22 cellular contexts compared by ENCODE assay signal in the genomic region with DNA sequence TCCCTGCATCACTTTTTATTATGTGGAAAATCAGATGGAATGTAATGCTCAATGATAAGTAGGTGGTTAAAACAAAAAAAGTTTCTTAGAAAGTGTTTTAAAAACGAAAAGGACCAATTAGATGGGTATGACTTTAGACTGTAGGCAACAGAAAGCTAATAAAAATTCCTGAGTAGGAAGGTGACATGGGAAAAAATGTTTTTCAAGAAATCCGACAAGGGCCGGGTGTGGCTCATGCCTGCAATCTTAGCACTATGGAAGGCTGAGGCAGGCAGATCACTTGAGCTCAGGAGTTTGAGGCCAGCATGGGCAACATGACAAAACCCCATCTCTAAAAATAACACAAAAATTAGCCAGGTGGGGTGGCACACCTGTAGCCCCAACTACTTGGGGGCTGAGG.
DNase-seq lines count a peak whose midpoint lies in the region; ATAC-seq and TF ChIP-seq lines count a peak whose summit lies in the region.
"Had no signal": no experiment of that assay in that cellular context is flagged by ENCODE, and none has a peak within 500 bp of the region (broad histone marks: within the 10 kb centered on the region; RNA-seq: fewer than 3 reads in every experiment).

No MANE protein-coding gene starts in this region.

- H3K9me2 ChIP-seq in HCT116 (ENCODE audit: insufficient read depth) (no peaks in the 10 kb centered on the region), PC-3 (replicated peaks; ENCODE audit: low read length) (no peaks in the 10 kb centered on the region)

- H3K27me3 ChIP-seq in HCT116 (ENCODE audit: insufficient read depth, low read length): no peaks in the 10 kb centered on the region
- H3K27me3 ChIP-seq in PC-3 (ENCODE audit: low read length): no peaks in the 10 kb centered on the region
- H3K27me3 ChIP-seq in thyroid gland: no peaks in the 10 kb centered on the region
- no peaks in the 10 kb centered on the region for H3K27me3 ChIP-seq in SJCRH30
- H3K27me3 ChIP-seq: BLaER1 treated with 17β-estradiol and CSF1 and Interleukin-3, amounts not matched to agents 10 nM and 100 nM had no signal

- peaks cover 35 to 54% of the 10 kb centered on the region in 2 experiments for H3K4me1 ChIP-seq in HCT116 (ENCODE audit: control insufficient read depth in 1 of 2, insufficient read depth in 2 of 2, low read length in 2 of 2)
- peaks cover 35% of the 10 kb centered on the region for H3K4me1 ChIP-seq in PC-3 (ENCODE audit: insufficient read depth, low read length)
- H3K4me1 ChIP-seq in thyroid gland: peaks cover 33 to 42% of the 10 kb centered on the region in 2 donors
- H3K4me1 ChIP-seq in SJCRH30: no peaks in the 10 kb centered on the region; the same call in 1 of the 2 replicates

- DNase-seq in HCT116 (ENCODE audit: low read depth, low spot score) (no peak), PC-3 (peak; percentile 33), left colon (no peak), thyroid gland (no peak), NCI-H2196 (lab: John Stamatoyannopoulos, UW; ENCODE audit: unreplicated experiment) (no peak), SJCRH30 (no peak), coronary artery (ENCODE audit: low spot score) (no peak)
- no peak for DNase-seq in stimulated activated naive CD8-positive, alpha-beta T cell treated with anti-CD3 and anti-CD28 coated beads, Interleukin-15, Interleukin-2, amounts not matched to agents 100 U/mL and 50 U/mL, for 24 hours
- DNase-seq: Calu3; CD8-positive, alpha-beta T cell; DMS153; Kasumi-1; MM.1S; NCI-H1048; NCI-H1417 treated with DMSO at 0.1 percent for 48 hours; NCI-H187 treated with DMSO at 0.1 percent for 48 hours; NCI-H345; NCI-H524 treated with DMSO at 0.1 percent for 48 hours; OCI-M1; Right ventricle myocardium superior; SW 1271 had no signal

- H3K9ac ChIP-seq in HCT116 (ENCODE audit: low read length) (no peak overlapping the region; the same call in 1 of the 2 replicates), PC-3 (ENCODE audit: low read length) (no peak overlapping the region)
- H3K9ac ChIP-seq: BLaER1 treated with 17β-estradiol and CSF1 and Interleukin-3, amounts not matched to agents 10 nM and 100 nM had no signal

- H3K36me3 ChIP-seq in HCT116 (ENCODE audit: control insufficient read depth in 1 of 2, insufficient read depth in 2 of 2, low read length in 2 of 2) (no peaks in the 10 kb centered on the region), PC-3 (ENCODE audit: low read depth, low read length) (no peaks in the 10 kb centered on the region), thyroid gland (no peaks in the 10 kb centered on the region), SJCRH30 (no peaks in the 10 kb centered on the region; the same call in none of the 2 replicates)

- H3K4me3 ChIP-seq in HCT116 (replicated peaks in 1 of 2; ENCODE audit: low read depth in 1 of 2, low read length in 2 of 2) (peak overlapping the region in 1 of 2 experiments; percentile 19; a peak in 2 of 4 replicates), PC-3 (ENCODE audit: low read length) (no peak overlapping the region), thyroid gland (replicated peaks in 1 of 3) (no peak overlapping the region), SJCRH30 (no peak overlapping the region), coronary artery (no peak overlapping the region)
- H3K4me3 ChIP-seq: BLaER1 treated with 17β-estradiol and CSF1 and Interleukin-3, amounts not matched to agents 10 nM and 100 nM had no signal

- TF ChIP-seq CTCF in HCT116 (IDR thresholded peaks at IDR 0.05 in 2 of 3, conservative IDR thresholded peaks at IDR 0.05 in 1 of 3; ENCODE audit: borderline replicate concordance in 1 of 3, insufficient read depth in 1 of 3, low read depth in 2 of 3, low read length in 2 of 3) (no peak), PC-3 (conservative IDR thresholded peaks at IDR 0.05; ENCODE audit: low read depth, low read length) (no peak), thyroid gland (IDR thresholded peaks at IDR 0.05) (no peak), coronary artery (IDR thresholded peaks at IDR 0.05) (no peak)

- RAD21 ChIA-PET in HCT116 (lab: Charles Lee; ENCODE audit: low non-redundant PET in 1 of 2, low total read pairs in 2 of 2, uncharacterized antibody in 2 of 2, unreplicated experiment in 2 of 2): no interaction called here

- CTCF ChIA-PET in HCT116 (lab: Charles Lee) (no interaction called here), PC-3 (lab: Charles Lee) (no interaction called here)

- no peaks in the 10 kb centered on the region for H3F3A ChIP-seq in PC-3 (ENCODE audit: low read length, unreplicated experiment)

- H3K79me2 ChIP-seq in HCT116 (ENCODE audit: insufficient read depth, low read length): no peaks in the 10 kb centered on the region
- H3K79me2 ChIP-seq in PC-3 (ENCODE audit: low read length): no peaks in the 10 kb centered on the region

- ATAC-seq in HCT116 (peak; percentile 68), PC-3 (peak; percentile 27; the same call in 1 of the 2 replicates), left colon (peak; percentile 56)
- ATAC-seq in stimulated activated naive CD8-positive, alpha-beta T cell treated with anti-CD3 and anti-CD28 coated beads, Interleukin-15, Interleukin-2, amounts not matched to agents 100 U/mL and 50 U/mL, for 24 hours: no peak
- ATAC-seq: CD8-positive, alpha-beta T cell had no signal

- no peak overlapping the region for H2AFZ ChIP-seq in HCT116 (ENCODE audit: low read depth, low read length, poor library complexity, severe bottlenecking)
- no peak overlapping the region for H2AFZ ChIP-seq in PC-3 (ENCODE audit: low read length)

- WGBS in thyroid gland, 2 donors: 76 to 80% methylated on average over 3 of the region's 3 CpGs

- H3K9me3 ChIP-seq in HCT116 (ENCODE audit: control insufficient read depth in 1 of 2, insufficient read depth in 1 of 2, low read depth in 1 of 2, low read length in 2 of 2): no peaks in the 10 kb centered on the region
- no peaks in the 10 kb centered on the region for H3K9me3 ChIP-seq in PC-3 (ENCODE audit: low read length)
- no peaks in the 10 kb centered on the region for H3K9me3 ChIP-seq in thyroid gland
- H3K9me3 ChIP-seq in SJCRH30 (replicated peaks): no peaks in the 10 kb centered on the region

- H3K27ac ChIP-seq in HCT116 (ENCODE audit: low read depth, low read length) (peak overlapping the region; percentile 83), PC-3 (ENCODE audit: low read length) (no peak overlapping the region), thyroid gland (peak overlapping the region in 2 of 3 donors; percentile 51 to 69), SJCRH30 (no peak overlapping the region), coronary artery (no peak overlapping the region)
- H3K27ac ChIP-seq: BLaER1 treated with 17β-estradiol and CSF1 and Interleukin-3, amounts not matched to agents 10 nM and 100 nM had no signal

- TF ChIP-seq RAD21 in HCT116 (IDR thresholded peaks at IDR 0.05; ENCODE audit: low read depth): no peak

- intact Hi-C loops in HCT116 (cut with micrococcal nuclease) (no loop called here), PC-3 (cut with micrococcal nuclease) (no loop called here), left colon (cut with DNase I, micrococcal nuclease) (no loop called here), thyroid gland (cut with DNase I) (no loop called here)

- H4K20me1 ChIP-seq in HCT116 (ENCODE audit: insufficient read depth) (no peaks in the 10 kb centered on the region), PC-3 (ENCODE audit: low read length) (no peaks in the 10 kb centered on the region)
- H4K20me1 ChIP-seq: BLaER1 treated with 17β-estradiol and CSF1 and Interleukin-3, amounts not matched to agents 10 nM and 100 nM had no signal

- no TSS peak for BruUV-seq in HCT116 (replicated peaks; lab: Mats Ljungman, UMichigan)
- no TSS peak for BruUV-seq in PC-3 (replicated peaks; lab: Mats Ljungman, UMichigan)

- TF ChIP-seq POLR2A in HCT116 (IDR thresholded peaks at IDR 0.05; ENCODE audit: borderline replicate concordance, extremely low read depth, insufficient read depth, insufficient read length) (no peak), thyroid gland (IDR thresholded peaks at IDR 0.05) (no peak)

- POLR2A ChIA-PET in HCT116 (lab: Charles Lee): interaction anchor here (0.7 kb wide), 1 partner anchor 22 kb away, joined by 4 read pairs; no protein-coding TSS in a partner anchor
- POLR2A ChIA-PET in PC-3 (lab: Charles Lee; ENCODE audit: unreplicated experiment): no interaction called here

- peak overlapping the region; percentile 48 for H3K4me2 ChIP-seq in HCT116 (ENCODE audit: low read length)
- peak overlapping the region; percentile 40; the same call in 1 of the 2 replicates for H3K4me2 ChIP-seq in PC-3 (ENCODE audit: low read length)
- H3K4me2 ChIP-seq: BLaER1 treated with 17β-estradiol and CSF1 and Interleukin-3, amounts not matched to agents 10 nM and 100 nM had no signal

TF ChIP-seq in HCT116, 20 proteins besides CTCF, POLR2A, EP300 and RAD21 (continues in another document):
- TF ChIP-seq ZNF274 (IDR thresholded peaks at IDR 0.05; ENCODE audit: low read depth, low read length): no peak
- TF ChIP-seq, protein P1, sequence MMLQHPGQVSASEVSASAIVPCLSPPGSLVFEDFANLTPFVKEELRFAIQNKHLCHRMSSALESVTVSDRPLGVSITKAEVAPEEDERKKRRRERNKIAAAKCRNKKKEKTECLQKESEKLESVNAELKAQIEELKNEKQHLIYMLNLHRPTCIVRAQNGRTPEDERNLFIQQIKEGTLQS (IDR thresholded peaks at IDR 0.05): no peak
- TF ChIP-seq EGR1 (IDR thresholded peaks at IDR 0.05; ENCODE audit: low read depth): no peak
- no peak for TF ChIP-seq TCF7L2 (IDR thresholded peaks at IDR 0.05; ENCODE audit: borderline replicate concordance, extremely low read depth, insufficient read depth, insufficient read length)
- TF ChIP-seq CEBPB (IDR thresholded peaks at IDR 0.05; ENCODE audit: low read depth): no peak
- no peak for TF ChIP-seq EZH2phosphoT487 (IDR thresholded peaks at IDR 0.05; ENCODE audit: borderline replicate concordance)
- TF ChIP-seq, protein P2, sequence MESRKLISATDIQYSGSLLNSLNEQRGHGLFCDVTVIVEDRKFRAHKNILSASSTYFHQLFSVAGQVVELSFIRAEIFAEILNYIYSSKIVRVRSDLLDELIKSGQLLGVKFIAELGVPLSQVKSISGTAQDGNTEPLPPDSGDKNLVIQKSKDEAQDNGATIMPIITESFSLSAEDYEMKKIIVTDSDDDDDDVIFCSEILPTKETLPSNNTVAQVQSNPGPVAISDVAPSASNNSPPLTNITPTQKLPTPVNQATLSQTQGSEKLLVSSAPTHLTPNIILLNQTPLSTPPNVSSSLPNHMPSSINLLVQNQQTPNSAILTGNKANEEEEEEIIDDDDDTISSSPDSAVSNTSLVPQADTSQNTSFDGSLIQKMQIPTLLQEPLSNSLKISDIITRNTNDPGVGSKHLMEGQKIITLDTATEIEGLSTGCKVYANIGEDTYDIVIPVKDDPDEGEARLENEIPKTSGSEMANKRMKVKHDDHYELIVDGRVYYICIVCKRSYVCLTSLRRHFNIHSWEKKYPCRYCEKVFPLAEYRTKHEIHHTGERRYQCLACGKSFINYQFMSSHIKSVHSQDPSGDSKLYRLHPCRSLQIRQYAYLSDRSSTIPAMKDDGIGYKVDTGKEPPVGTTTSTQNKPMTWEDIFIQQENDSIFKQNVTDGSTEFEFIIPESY (IDR thresholded peaks at IDR 0.05; ENCODE audit: extremely low read depth, insufficient replicate concordance, low read length): no peak

Comparison
In these comparisons a context has a peak if more than half of its experiments do, and no peak if none do; other contexts are left out.
1. H3K27ac ChIP-seq: peak in HCT116 (single experiment) and thyroid gland (2 of 3); none in PC-3 (single experiment), SJCRH30 (single experiment) and coronary artery (0 of 2).